9 cellular contexts compared by ENCODE assay signal in the genomic region with DNA sequence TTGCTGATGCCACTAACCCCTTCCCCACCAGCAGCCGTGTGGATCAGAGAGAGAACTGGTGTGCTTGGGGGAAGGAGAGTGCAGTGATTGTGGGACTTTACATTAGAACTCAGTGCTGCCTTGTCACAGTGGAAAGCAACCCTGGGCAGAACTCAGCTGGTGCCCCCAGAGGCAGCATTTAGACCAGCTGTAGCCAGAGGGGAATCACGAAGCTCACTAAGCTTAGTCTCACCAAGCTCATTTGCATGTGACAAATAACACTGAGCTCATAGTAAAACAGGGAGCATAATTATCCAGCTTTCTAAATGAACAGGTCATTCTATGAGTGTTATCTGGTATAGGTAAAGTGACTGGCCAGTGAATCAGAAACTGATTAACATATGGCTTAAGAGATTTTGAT. TPM values are rescaled to one million over a fixed set of nuclear protein-coding genes. Genes with fewer than 3 reads are reported as not detected.
A peak's percentile ranks its signal among the peaks of the same experiment; 100 is the strongest.
DNase-seq lines count a peak whose midpoint lies in the region; ATAC-seq and FAIRE-seq lines count a peak whose summit lies in the region.
"Had no signal": no experiment of that assay in that cellular context is flagged by ENCODE, and none has a peak within 500 bp of the region (broad histone marks: within the 10 kb centered on the region; RNA-seq: fewer than 3 reads in every experiment).

No MANE protein-coding gene starts in this region.

- in situ Hi-C loops in KBM-7 (cut with MboI; ENCODE audit: low pct_unique_long_range_greater_than_20kb, low sequenced_read_pairs), result no loop called here

- DNase-seq in GM18507 (ENCODE audit: extremely low spot score, insufficient read length, low read depth) (no peak), memory B cell (ENCODE audit: low spot score in 2 of 2) (peak in 1 of 2 donors; percentile 62), KBM-7 (no peak), A172 (ENCODE audit: low spot score) (no peak)
- no peak for DNase-seq in effector CD4-positive, alpha-beta T cell
- DNase-seq: gastrocnemius medialis, upper lobe of left lung had no signal

- peak; percentile 81 for FAIRE-seq in GM18507 (lab: Jason Lieb, UNC)

- peaks cover 19% of the 10 kb centered on the region for H3K4me1 Mint-ChIP-seq in memory B cell

- H3K36me3 Mint-ChIP-seq in memory B cell, result peaks cover 8% of the 10 kb centered on the region

- H3K27me3 Mint-ChIP-seq in memory B cell, result no peaks in the 10 kb centered on the region

- H3K4me3 Mint-ChIP-seq in memory B cell, result no peak overlapping the region

- peak overlapping the region; percentile 74 for H3K27ac Mint-ChIP-seq in memory B cell

- H3K9me3 Mint-ChIP-seq in memory B cell, result peaks cover 4% of the 10 kb centered on the region

- ATAC-seq in GM21526 (IDR thresholded peaks at IDR 0.05; ENCODE audit: low FRiP score, unreplicated experiment) (peak; percentile 72), HG03442 (IDR thresholded peaks at IDR 0.05; ENCODE audit: unreplicated experiment) (peak; percentile 82), memory B cell (ENCODE audit: low read depth) (peak; percentile 100)
- ATAC-seq: gastrocnemius medialis had no signal

RNA-seq across cellular contexts. Expression of a gene that starts 9.8 kb away (rescaled TPM):
- 10.3 and 11.9 TPM in 2 replicates for total RNA-seq in A172 (2014; rRNA removed; shearing (Covaris generic))

RNA-seq across cellular contexts. Expression of a gene that starts 46.6 kb away (rescaled TPM):
- 0.67 and 0.90 TPM in 2 replicates for total RNA-seq in A172 (2014; rRNA removed; shearing (Covaris generic))
